ENCODE assay signal across 11 cellular contexts in the genomic region with DNA sequence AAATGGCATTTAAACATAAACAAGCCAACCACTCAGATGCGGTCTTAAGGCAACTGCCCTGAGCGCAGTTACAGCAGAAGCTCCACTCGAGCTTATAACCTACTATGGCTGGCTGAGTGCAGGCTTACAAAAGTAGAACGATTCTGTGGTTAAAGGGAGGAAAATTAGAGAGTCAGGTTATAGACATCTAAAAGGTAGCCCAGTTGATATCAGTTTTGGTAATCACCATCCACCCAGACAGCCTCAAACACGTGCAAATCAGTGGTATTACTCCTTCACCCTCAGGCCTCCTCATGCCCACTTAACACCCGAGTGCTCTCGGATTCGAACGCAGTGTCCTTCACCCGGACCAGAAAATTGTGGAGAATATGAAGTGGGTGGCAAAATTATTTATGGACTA. TPM values are rescaled to one million over a fixed set of nuclear protein-coding genes. Genes with fewer than 3 reads are reported as not detected.
DNase-seq lines count a peak whose midpoint lies in the region; ATAC-seq and TF ChIP-seq lines count a peak whose summit lies in the region.
"Had no signal": no experiment of that assay in that cellular context is flagged by ENCODE, and none has a peak within 500 bp of the region (broad histone marks: within the 10 kb centered on the region; RNA-seq: fewer than 3 reads in every experiment).

No MANE protein-coding gene starts in this region.

- H3K4me3 Mint-ChIP-seq in T-helper 2 cell treated with Interferon-gamma antibody and Interleukin-4, amounts not matched to agents 5 μg/mL and 100 μg/mL, for 36 hours: peak overlapping the region; percentile 97
- peak overlapping the region; percentile 19 to 98 for H3K4me3 Mint-ChIP-seq in stimulated activated naive B cell treated with anti-CD40 and anti-IgM and Interleukin-4, amounts not matched to agents 10 μg/mL and 1 μg/mL and 100 μg/mL, for 72 hours

- in situ Hi-C loops in HAP-1 (cut with MboI; ENCODE audit: low sequenced_read_pairs): no loop called here

- no peaks in the 10 kb centered on the region for H3K9me3 ChIP-seq in HAP-1

- H3K36me3 ChIP-seq in HAP-1 (replicated peaks): no peaks in the 10 kb centered on the region

- peaks cover 41% of the 10 kb centered on the region for H3K36me3 Mint-ChIP-seq in T-helper 2 cell treated with Interferon-gamma antibody and Interleukin-4, amounts not matched to agents 5 μg/mL and 100 μg/mL, for 36 hours (ENCODE audit: low read depth)
- no peaks in the 10 kb centered on the region for H3K36me3 Mint-ChIP-seq in stimulated activated naive B cell treated with anti-CD40 and anti-IgM and Interleukin-4, amounts not matched to agents 10 μg/mL and 1 μg/mL and 100 μg/mL, for 72 hours

- peaks cover 48% of the 10 kb centered on the region for H3K4me1 Mint-ChIP-seq in T-helper 2 cell treated with Interferon-gamma antibody and Interleukin-4, amounts not matched to agents 5 μg/mL and 100 μg/mL, for 36 hours (ENCODE audit: low read depth)
- peaks cover 26 to 55% of the 10 kb centered on the region in 2 donors for H3K4me1 Mint-ChIP-seq in stimulated activated naive B cell treated with anti-CD40 and anti-IgM and Interleukin-4, amounts not matched to agents 10 μg/mL and 1 μg/mL and 100 μg/mL, for 72 hours

- TF ChIP-seq POLR2A in GM18505 (IDR thresholded peaks at IDR 0.05; ENCODE audit: borderline replicate concordance, extremely low read depth, insufficient read depth, insufficient read length): no peak

- peak; percentile 39 to 57 for ATAC-seq in stimulated activated naive B cell treated with anti-CD40 and anti-IgM and Interleukin-4, amounts not matched to agents 10 μg/mL and 1 μg/mL and 100 μg/mL, for 72 hours (replicated peaks)
- ATAC-seq in GM18505 (IDR thresholded peaks at IDR 0.05; ENCODE audit: unreplicated experiment): no peak

- TF ChIP-seq CTCF in epithelial cell of proximal tubule (conservative IDR thresholded peaks at IDR 0.05; ENCODE audit: low read depth, low read length): no peak

- H3K9me3 Mint-ChIP-seq in T-helper 2 cell treated with Interferon-gamma antibody and Interleukin-4, amounts not matched to agents 5 μg/mL and 100 μg/mL, for 36 hours: no peaks in the 10 kb centered on the region
- no peaks in the 10 kb centered on the region for H3K9me3 Mint-ChIP-seq in stimulated activated naive B cell treated with anti-CD40 and anti-IgM and Interleukin-4, amounts not matched to agents 10 μg/mL and 1 μg/mL and 100 μg/mL, for 72 hours

- DNase-seq in NCI-H1417 (lab: John Stamatoyannopoulos, UW) (peak in 2 of 3 experiments; percentile 67 to 73), NCI-H1417 treated with DMSO at 0.1 percent for 48 hours (lab: John Stamatoyannopoulos, UW) (no peak), epithelial cell of proximal tubule (ENCODE audit: low read depth) (no peak), NCI-H128 (lab: John Stamatoyannopoulos, UW; ENCODE audit: unreplicated experiment) (no peak), HAP-1 (ENCODE audit: low spot score in 2 of 2) (no peak)
- no peak for DNase-seq in T-helper 2 cell treated with Interferon-gamma antibody and Interleukin-4, amounts not matched to agents 5 μg/mL and 100 μg/mL, for 36 hours (ENCODE audit: low spot score)
- DNase-seq in stimulated activated naive B cell treated with anti-CD40 and anti-IgM and Interleukin-4, amounts not matched to agents 10 μg/mL and 1 μg/mL and 100 μg/mL, for 72 hours: no peak
- DNase-seq: 8988T; activated CD8-positive, alpha-beta memory T cell treated with anti-CD3 and anti-CD28 coated beads, Interleukin-2, amount 50 U/mL, for 48 hours; head of caudate nucleus had no signal

- H3K4me3 ChIP-seq in epithelial cell of proximal tubule (ENCODE audit: low read depth, low read length): peak overlapping the region; percentile 68
- H3K4me3 ChIP-seq in HAP-1: no peak overlapping the region

- H3K4me1 ChIP-seq in HAP-1: peaks cover 6% of the 10 kb centered on the region

- peaks cover 21% of the 10 kb centered on the region for H3K27me3 ChIP-seq in HAP-1 (ENCODE audit: low read depth)

- peaks cover 18% of the 10 kb centered on the region for H3K27me3 Mint-ChIP-seq in T-helper 2 cell treated with Interferon-gamma antibody and Interleukin-4, amounts not matched to agents 5 μg/mL and 100 μg/mL, for 36 hours (ENCODE audit: low read depth)
- peaks cover 37 to 40% of the 10 kb centered on the region in 2 donors for H3K27me3 Mint-ChIP-seq in stimulated activated naive B cell treated with anti-CD40 and anti-IgM and Interleukin-4, amounts not matched to agents 10 μg/mL and 1 μg/mL and 100 μg/mL, for 72 hours

- H3K27ac Mint-ChIP-seq in T-helper 2 cell treated with Interferon-gamma antibody and Interleukin-4, amounts not matched to agents 5 μg/mL and 100 μg/mL, for 36 hours: peak overlapping the region; percentile 90
- H3K27ac Mint-ChIP-seq in stimulated activated naive B cell treated with anti-CD40 and anti-IgM and Interleukin-4, amounts not matched to agents 10 μg/mL and 1 μg/mL and 100 μg/mL, for 72 hours: peak overlapping the region; percentile 42

RNA-seq across cellular contexts. Expression of a gene that starts 3.1 kb away (rescaled TPM):
- total RNA-seq in epithelial cell of proximal tubule: 1.2 and 4.2 TPM in 2 replicates

Comparison
In these comparisons a context has a peak if more than half of its experiments do, and no peak if none do; other contexts are left out.
1. DNase-seq: peak in NCI-H1417 (2 of 3); none in NCI-H1417 treated with DMSO at 0.1 percent for 48 hours (single experiment), T-helper 2 cell treated with Interferon-gamma antibody and Interleukin-4, amounts not matched to agents 5 μg/mL and 100 μg/mL, for 36 hours (single experiment), epithelial cell of proximal tubule (single experiment), stimulated activated naive B cell treated with anti-CD40 and anti-IgM and Interleukin-4, amounts not matched to agents 10 μg/mL and 1 μg/mL and 100 μg/mL, for 72 hours (single experiment), NCI-H128 (single experiment) and HAP-1 (0 of 2).